In the genomic region with DNA sequence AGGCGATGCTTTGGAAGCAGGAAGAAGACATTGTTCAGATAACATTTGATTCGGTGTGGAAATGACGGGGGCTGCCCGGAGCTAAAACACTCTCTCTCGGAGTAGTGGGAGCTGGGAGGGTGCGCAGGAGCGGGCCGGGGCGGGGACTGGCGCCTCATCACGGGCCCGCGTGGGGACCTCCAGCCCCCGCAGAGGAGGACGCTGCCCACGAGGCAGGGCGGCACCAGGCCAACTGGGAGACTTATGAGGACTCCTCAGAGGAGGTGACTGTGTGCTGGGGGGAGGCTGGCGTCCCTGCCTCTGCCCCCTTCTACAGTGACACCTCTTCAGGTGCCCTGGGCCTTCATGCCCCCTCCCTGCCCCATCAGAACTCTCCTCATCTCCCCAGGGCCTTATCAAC, we compare ENCODE assay signal across 10 cellular contexts. TPM values are rescaled to one million over a fixed set of nuclear protein-coding genes. Genes with fewer than 3 reads are reported as not detected.
DNase-seq lines count a peak whose midpoint lies in the region; ATAC-seq and TF ChIP-seq lines count a peak whose summit lies in the region.
"Had no signal": no experiment of that assay in that cellular context is flagged by ENCODE, and none has a peak within 500 bp of the region (broad histone marks: within the 10 kb centered on the region; RNA-seq: fewer than 3 reads in every experiment).

No MANE protein-coding gene starts in this region.

- H3K27ac Mint-ChIP-seq in CD14-positive monocyte = no peak overlapping the region

- DNase-seq in CD14-positive monocyte (ENCODE audit: low spot score) (no peak), cardiac fibroblast (ENCODE audit: low read depth in 2 of 2) (no peak), right cardiac atrium (peak in 1 of 3 donors; percentile 42), spleen (no peak), NCI-H524 treated with DMSO at 0.1 percent for 48 hours (lab: John Stamatoyannopoulos, UW) (no peak), COLO829 (ENCODE audit: low spot score) (no peak), COLO668 (lab: John Stamatoyannopoulos, UW; ENCODE audit: unreplicated experiment) (no peak), cerebellar cortex (ENCODE audit: low spot score) (no peak)

- no peaks in the 10 kb centered on the region for H3K9me3 ChIP-seq in right cardiac atrium (ENCODE audit: control insufficient read depth, low read length)
- H3K9me3 ChIP-seq in spleen = no peaks in the 10 kb centered on the region

- peaks cover 0 to 2% (median 2%) of the 10 kb centered on the region in 3 donors for H3K27me3 Mint-ChIP-seq in CD14-positive monocyte (ENCODE audit: low read depth in 3 of 3)

- no peak for TF ChIP-seq CTCF in CD14-positive monocyte (IDR thresholded peaks at IDR 0.05)
- TF ChIP-seq CTCF in cardiac fibroblast (IDR thresholded peaks at IDR 0.05; ENCODE audit: low read depth, low read length) = no peak
- no peak for TF ChIP-seq CTCF in spleen (IDR thresholded peaks at IDR 0.05 in 8 of 11, conservative IDR thresholded peaks at IDR 0.05 in 3 of 11)

- H3K27ac ChIP-seq in right cardiac atrium (ENCODE audit: low read length) (no peak overlapping the region), spleen (peak overlapping the region in 1 of 8 donors; percentile 13)
- H3K27ac ChIP-seq: C4-2B, SK-N-MC had no signal

- WGBS in right cardiac atrium = 34% methylated on average over 18 of the region's 18 CpGs
- WGBS in spleen, 5 donors = 53 to 93% (median 77%) methylated on average over 13 to 18 of the region's 18 CpGs

- H3K4me3 Mint-ChIP-seq in CD14-positive monocyte = peak overlapping the region; percentile 77 to 85

- H3K27me3 ChIP-seq in right cardiac atrium (ENCODE audit: control insufficient read depth, insufficient read depth) = no peaks in the 10 kb centered on the region
- H3K27me3 ChIP-seq in spleen (replicated peaks in 1 of 7) = no peaks in the 10 kb centered on the region

- H3K4me1 Mint-ChIP-seq in CD14-positive monocyte = peaks cover 18% of the 10 kb centered on the region

- H3K4me3 ChIP-seq in cardiac fibroblast (replicated peaks in 1 of 2; ENCODE audit: low read depth in 2 of 2, low read length in 2 of 2) (peak overlapping the region; percentile 30 to 46), right cardiac atrium (ENCODE audit: low read length) (peak overlapping the region; percentile 55), spleen (peak overlapping the region in 6 of 8 donors; percentile 15 to 68 (median 39))
- H3K4me3 ChIP-seq: SK-N-MC had no signal

- ATAC-seq in right cardiac atrium = peak; percentile 28 to 58

- intact Hi-C loops in CD14-positive monocyte (cut with micrococcal nuclease) = no loop called here
- intact Hi-C loops in right cardiac atrium (cut with DNase I) = no loop called here
- intact Hi-C loops in spleen (cut with DNase I; ENCODE audit: low total_unique reads) = no loop called here

- no peaks in the 10 kb centered on the region for H3K36me3 ChIP-seq in spleen

- TF ChIP-seq POLR2A in spleen (IDR thresholded peaks at IDR 0.05) = no peak

- peaks cover 2% of the 10 kb centered on the region for H3K4me1 ChIP-seq in right cardiac atrium (ENCODE audit: control insufficient read depth, insufficient read depth, low read length)
- peaks cover 0 to 20% (median 0%) of the 10 kb centered on the region in 6 donors for H3K4me1 ChIP-seq in spleen

- peaks cover 0 to 2% (median 0%) of the 10 kb centered on the region in 7 donors for H3K9me3 Mint-ChIP-seq in CD14-positive monocyte

- peaks cover 13 to 14% of the 10 kb centered on the region in 2 donors for H3K36me3 Mint-ChIP-seq in CD14-positive monocyte

RNA-seq across cellular contexts. Expression of a gene that starts 15.2 kb away (rescaled TPM):
- 1 to 10 TPM in 1 of 2 donors, under 1 TPM in 1; 0.24 to 2.2 TPM for polyA plus RNA-seq in CD14-positive monocyte
- total RNA-seq in right cardiac atrium = 10 to 100 TPM in 3 of 4 donors, 1 to 10 TPM in 1; 9.2 to 19.7 (median 18.5) TPM
- polyA plus RNA-seq in right cardiac atrium = 10.7 TPM
- total RNA-seq in spleen = 1 to 10 TPM; 1.1 to 4.1 (median 1.8) TPM
- 1 to 10 TPM in 2 of 3 donors, under 1 TPM in 1; 0.68 to 1.5 (median 1.1) TPM for polyA plus RNA-seq in spleen

RNA-seq across cellular contexts. Expression of a gene that starts 42.1 kb away (rescaled TPM):
- polyA plus RNA-seq in CD14-positive monocyte = not detected
- 1 to 10 TPM; 3.5 to 4.2 (median 3.8) TPM for total RNA-seq in right cardiac atrium
- polyA plus RNA-seq in right cardiac atrium = 0.77 TPM
- total RNA-seq in spleen = 1 to 10 TPM in 2 of 7 donors, under 1 TPM in 3, not detected in 2; 0.67 to 1.2 (median 0.98) TPM
- not detected for polyA plus RNA-seq in spleen
